29 cellular contexts compared by ENCODE assay signal in genomic region chr1:48676376-48676775, GRCh38.
"Had no signal": no experiment of that assay in that cellular context is flagged by ENCODE, and none has a peak within 500 bp of the region (broad histone marks: within the 10 kb centered on the region; RNA-seq: fewer than 3 reads in every experiment).

No MANE protein-coding gene starts in this region.

- H3K36me3 ChIP-seq: brain microvascular endothelial cell, pancreas, prostate gland, stomach, tibial artery had no signal

- H3K4me1 ChIP-seq: prostate gland had no signal

- H3K4me3 Mint-ChIP-seq: activated CD8-positive, alpha-beta T cell treated with anti-CD3 and anti-CD28 coated beads for 36 hours; activated T-cell treated with anti-CD3 and anti-CD28 coated beads, Interleukin-2, amount 50 U/mL, for 4 hours; activated T-helper 17 cell treated with anti-CD3 and anti-CD28 coated beads, Interleukin-2, amount 50 U/mL, for 72 hours; naive thymus-derived CD4-positive, alpha-beta T cell; stimulated activated memory B cell treated with anti-CD40 and anti-IgM and Interleukin-4, amounts not matched to agents 10 μg/mL and 1 μg/mL and 100 μg/mL, for 72 hours; WTC11 had no signal

- ATAC-seq: activated CD8-positive, alpha-beta T cell treated with anti-CD3 and anti-CD28 coated beads for 36 hours; activated T-cell treated with anti-CD3 and anti-CD28 coated beads, Interleukin-2, amount 50 U/mL, for 4 hours; activated T-helper 17 cell treated with anti-CD3 and anti-CD28 coated beads, Interleukin-2, amount 50 U/mL, for 72 hours; esophagus mucosa; left colon; naive thymus-derived CD4-positive, alpha-beta T cell; pancreas; sciatic nerve; stimulated activated memory B cell treated with anti-CD40 and anti-IgM and Interleukin-4, amounts not matched to agents 10 μg/mL and 1 μg/mL and 100 μg/mL, for 72 hours; WTC11 had no signal

- H3K27me3 ChIP-seq: brain microvascular endothelial cell, pancreas, tibial artery had no signal

- H3K9me3 Mint-ChIP-seq: activated CD8-positive, alpha-beta T cell treated with anti-CD3 and anti-CD28 coated beads for 36 hours; activated T-cell treated with anti-CD3 and anti-CD28 coated beads, Interleukin-2, amount 50 U/mL, for 4 hours; activated T-helper 17 cell treated with anti-CD3 and anti-CD28 coated beads, Interleukin-2, amount 50 U/mL, for 72 hours; naive thymus-derived CD4-positive, alpha-beta T cell; stimulated activated memory B cell treated with anti-CD40 and anti-IgM and Interleukin-4, amounts not matched to agents 10 μg/mL and 1 μg/mL and 100 μg/mL, for 72 hours; WTC11 had no signal

- H3K4me3 ChIP-seq: pancreas, prostate gland, skin epidermis, stomach, tibial artery had no signal

- H3K36me3 Mint-ChIP-seq: naive thymus-derived CD4-positive, alpha-beta T cell; stimulated activated memory B cell treated with anti-CD40 and anti-IgM and Interleukin-4, amounts not matched to agents 10 μg/mL and 1 μg/mL and 100 μg/mL, for 72 hours; WTC11 had no signal

- H3K4me1 Mint-ChIP-seq: activated T-helper 17 cell treated with anti-CD3 and anti-CD28 coated beads, Interleukin-2, amount 50 U/mL, for 72 hours had no signal

- H3K27ac Mint-ChIP-seq: activated CD8-positive, alpha-beta T cell treated with anti-CD3 and anti-CD28 coated beads for 36 hours; activated T-helper 17 cell treated with anti-CD3 and anti-CD28 coated beads, Interleukin-2, amount 50 U/mL, for 72 hours; naive thymus-derived CD4-positive, alpha-beta T cell; stimulated activated memory B cell treated with anti-CD40 and anti-IgM and Interleukin-4, amounts not matched to agents 10 μg/mL and 1 μg/mL and 100 μg/mL, for 72 hours; WTC11 had no signal

- H3K9me3 ChIP-seq: pancreas, prostate gland, stomach, tibial artery had no signal

- DNase-seq: activated CD4-positive, alpha-beta T cell treated with anti-CD3 and anti-CD28 coated beads for 1 hour; activated CD4-positive, alpha-beta T cell treated with anti-CD3 and anti-CD28 coated beads, Interleukin-2, amount 50 U/mL, for 1 hour; activated CD8-positive, alpha-beta T cell treated with anti-CD3 and anti-CD28 coated beads for 36 hours; activated gamma-delta T cell treated with Interleukin-2 at 50 U/mL for 16 hours; activated naive CD4-positive, alpha-beta T cell treated with anti-CD3 and anti-CD28 coated beads, Interleukin-2, amount 50 U/mL, for 16 hours; activated T-cell treated with anti-CD3 and anti-CD28 coated beads, Interleukin-2, amount 50 U/mL, for 4 hours; amniotic stem cell; brain microvascular endothelial cell; caudate nucleus; cortex of kidney; foreskin fibroblast; head of caudate nucleus; hippocampal formation; kidney; left colon; midbrain; naive thymus-derived CD4-positive, alpha-beta T cell; pancreas; retina; stimulated activated CD4-positive, alpha-beta T cell treated with anti-CD3 and anti-CD28 coated beads, Interleukin-4, amount 100 ng/mL, for 24 hours; stomach; tibial artery had no signal

- H3K27ac ChIP-seq: brain microvascular endothelial cell, pancreas, prostate gland, skin epidermis, stomach, tibial artery had no signal
